Comparison of ENCODE assay signal across 12 cellular contexts in genomic region chrX:124736553-124737240, GRCh38.
DNase-seq lines count a peak whose midpoint lies in the region; ATAC-seq and TF ChIP-seq lines count a peak whose summit lies in the region.
"Had no signal": no experiment of that assay in that cellular context is flagged by ENCODE, and none has a peak within 500 bp of the region (broad histone marks: within the 10 kb centered on the region; RNA-seq: fewer than 3 reads in every experiment).

No MANE protein-coding gene starts in this region.

- H3K4me1 Mint-ChIP-seq in GM23338, result peaks cover 48% of the 10 kb centered on the region
- H3K4me1 Mint-ChIP-seq in WTC11, result peaks cover 66% of the 10 kb centered on the region
- H3K4me1 Mint-ChIP-seq in activated naive CD8-positive, alpha-beta T cell (ENCODE audit: low read depth), result peaks cover 34% of the 10 kb centered on the region

- H2AFZ ChIP-seq in GM23338, result no peak overlapping the region

- no peaks in the 10 kb centered on the region for H4K20me1 ChIP-seq in GM23338 (replicated peaks; ENCODE audit: insufficient read depth)
- H4K20me1 ChIP-seq: BLaER1 had no signal

- peak overlapping the region; percentile 73 for H3K4me2 ChIP-seq in GM23338
- H3K4me2 ChIP-seq: BLaER1 had no signal

- peak; percentile 98 for ATAC-seq in GM23338
- ATAC-seq in WTC11, result peak; percentile 98
- ATAC-seq in GM21576 (IDR thresholded peaks at IDR 0.05; ENCODE audit: unreplicated experiment), result no peak
- no peak for ATAC-seq in HG03457 (IDR thresholded peaks at IDR 0.05; ENCODE audit: unreplicated experiment)
- no peak for ATAC-seq in GM19351 (IDR thresholded peaks at IDR 0.05; ENCODE audit: unreplicated experiment)
- ATAC-seq: left lung had no signal

- H3K9me2 ChIP-seq in GM23338 (ENCODE audit: insufficient read depth), result no peaks in the 10 kb centered on the region

- H3K9me3 Mint-ChIP-seq in GM23338 (no peaks in the 10 kb centered on the region), WTC11 (no peaks in the 10 kb centered on the region)
- no peaks in the 10 kb centered on the region for H3K9me3 Mint-ChIP-seq in activated naive CD8-positive, alpha-beta T cell (ENCODE audit: low read depth)

- DNase-seq in GM23338 (ENCODE audit: low spot score) (peak; percentile 89), WTC11 (ENCODE audit: low spot score) (peak; percentile 86), SKM-1 (lab: John Stamatoyannopoulos, UW; ENCODE audit: unreplicated experiment) (no peak)
- peak; percentile 2 to 7 for DNase-seq in stimulated activated CD4-positive, alpha-beta T cell treated with anti-CD3 and anti-CD28 coated beads, Interleukin-15, amount 100 ng/mL, for 1 hour (ENCODE audit: low read depth in 1 of 2, low spot score in 1 of 2)
- DNase-seq: NCI-H1105 treated with DMSO at 0.1 percent for 48 hours had no signal

- H3K4me3 Mint-ChIP-seq in GM23338 (peak overlapping the region; percentile 52), WTC11 (peak overlapping the region; percentile 45)
- peak overlapping the region; percentile 70 for H3K4me3 Mint-ChIP-seq in activated naive CD8-positive, alpha-beta T cell

- TF ChIP-seq CTCF in GM23338 (conservative IDR thresholded peaks at IDR 0.05; ENCODE audit: low read depth in 2 of 2) (no peak), WTC11 (IDR thresholded peaks at IDR 0.05) (no peak)

- H3K4me3 ChIP-seq in GM23338, result peak overlapping the region; percentile 38; the same call in 1 of the 2 replicates
- H3K4me3 ChIP-seq: BLaER1, dorsolateral prefrontal cortex, left lung had no signal

- peaks cover 25% of the 10 kb centered on the region for H3K4me1 ChIP-seq in GM23338 (ENCODE audit: insufficient read depth)
- H3K4me1 ChIP-seq: BLaER1, left lung had no signal

- POLR2A ChIA-PET in WTC11 (lab: Charles Lee), result no interaction called here

- H3K36me3 ChIP-seq in GM23338 (ENCODE audit: insufficient read depth), result no peaks in the 10 kb centered on the region
- H3K36me3 ChIP-seq: BLaER1, left lung had no signal

- H3F3A ChIP-seq in GM23338 (replicated peaks; ENCODE audit: low read depth), result no peaks in the 10 kb centered on the region

- H3K27me3 ChIP-seq in GM23338 (ENCODE audit: insufficient read depth), result no peaks in the 10 kb centered on the region
- H3K27me3 ChIP-seq: left lung had no signal

- H3K27ac ChIP-seq in GM23338 (ENCODE audit: low read depth), result peak overlapping the region; percentile 94; the same call in 1 of the 2 replicates
- H3K27ac ChIP-seq: BLaER1, left lung had no signal

- H3K27me3 Mint-ChIP-seq in GM23338 (ENCODE audit: insufficient read depth, low read depth, poor library complexity), result peaks cover 3% of the 10 kb centered on the region
- no peaks in the 10 kb centered on the region for H3K27me3 Mint-ChIP-seq in WTC11 (ENCODE audit: low read depth)
- no peaks in the 10 kb centered on the region for H3K27me3 Mint-ChIP-seq in activated naive CD8-positive, alpha-beta T cell

- no peaks in the 10 kb centered on the region for H3K36me3 Mint-ChIP-seq in GM23338 (ENCODE audit: low read depth)
- H3K36me3 Mint-ChIP-seq in WTC11, result no peaks in the 10 kb centered on the region
- H3K36me3 Mint-ChIP-seq in activated naive CD8-positive, alpha-beta T cell, result peaks cover 3% of the 10 kb centered on the region

- CTCF ChIA-PET in WTC11 (lab: Charles Lee), result no interaction called here

- no peaks in the 10 kb centered on the region for H3K79me2 ChIP-seq in GM23338 (replicated peaks; ENCODE audit: insufficient read depth)

- peak overlapping the region; percentile 83 for H3K27ac Mint-ChIP-seq in GM23338
- H3K27ac Mint-ChIP-seq in WTC11, result peak overlapping the region; percentile 96
- peak overlapping the region; percentile 41 for H3K27ac Mint-ChIP-seq in activated naive CD8-positive, alpha-beta T cell

TF ChIP-seq in GM23338, 12 proteins besides CTCF, POLR2A, EP300 and RAD21 (continues in another document):
- TF ChIP-seq STAT1 (IDR thresholded peaks at IDR 0.05; ENCODE audit: unreplicated experiment) (no peak), NANOG (IDR thresholded peaks at IDR 0.05; ENCODE audit: borderline replicate concordance) (no peak), JUNB (IDR thresholded peaks at IDR 0.05; ENCODE audit: unreplicated experiment) (no peak), ZNF331 (CRISPR knock-in tag; IDR thresholded peaks at IDR 0.05; ENCODE audit: low read depth) (no peak), EZH2 (IDR thresholded peaks at IDR 0.05; ENCODE audit: low read depth, unreplicated experiment) (no peak), EZH2phosphoT487 (IDR thresholded peaks at IDR 0.05; ENCODE audit: unreplicated experiment) (no peak)
- TF ChIP-seq, protein P1, sequence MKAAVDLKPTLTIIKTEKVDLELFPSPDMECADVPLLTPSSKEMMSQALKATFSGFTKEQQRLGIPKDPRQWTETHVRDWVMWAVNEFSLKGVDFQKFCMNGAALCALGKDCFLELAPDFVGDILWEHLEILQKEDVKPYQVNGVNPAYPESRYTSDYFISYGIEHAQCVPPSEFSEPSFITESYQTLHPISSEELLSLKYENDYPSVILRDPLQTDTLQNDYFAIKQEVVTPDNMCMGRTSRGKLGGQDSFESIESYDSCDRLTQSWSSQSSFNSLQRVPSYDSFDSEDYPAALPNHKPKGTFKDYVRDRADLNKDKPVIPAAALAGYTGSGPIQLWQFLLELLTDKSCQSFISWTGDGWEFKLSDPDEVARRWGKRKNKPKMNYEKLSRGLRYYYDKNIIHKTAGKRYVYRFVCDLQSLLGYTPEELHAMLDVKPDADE (IDR thresholded peaks at IDR 0.05), result no peak
- TF ChIP-seq, protein P2, sequence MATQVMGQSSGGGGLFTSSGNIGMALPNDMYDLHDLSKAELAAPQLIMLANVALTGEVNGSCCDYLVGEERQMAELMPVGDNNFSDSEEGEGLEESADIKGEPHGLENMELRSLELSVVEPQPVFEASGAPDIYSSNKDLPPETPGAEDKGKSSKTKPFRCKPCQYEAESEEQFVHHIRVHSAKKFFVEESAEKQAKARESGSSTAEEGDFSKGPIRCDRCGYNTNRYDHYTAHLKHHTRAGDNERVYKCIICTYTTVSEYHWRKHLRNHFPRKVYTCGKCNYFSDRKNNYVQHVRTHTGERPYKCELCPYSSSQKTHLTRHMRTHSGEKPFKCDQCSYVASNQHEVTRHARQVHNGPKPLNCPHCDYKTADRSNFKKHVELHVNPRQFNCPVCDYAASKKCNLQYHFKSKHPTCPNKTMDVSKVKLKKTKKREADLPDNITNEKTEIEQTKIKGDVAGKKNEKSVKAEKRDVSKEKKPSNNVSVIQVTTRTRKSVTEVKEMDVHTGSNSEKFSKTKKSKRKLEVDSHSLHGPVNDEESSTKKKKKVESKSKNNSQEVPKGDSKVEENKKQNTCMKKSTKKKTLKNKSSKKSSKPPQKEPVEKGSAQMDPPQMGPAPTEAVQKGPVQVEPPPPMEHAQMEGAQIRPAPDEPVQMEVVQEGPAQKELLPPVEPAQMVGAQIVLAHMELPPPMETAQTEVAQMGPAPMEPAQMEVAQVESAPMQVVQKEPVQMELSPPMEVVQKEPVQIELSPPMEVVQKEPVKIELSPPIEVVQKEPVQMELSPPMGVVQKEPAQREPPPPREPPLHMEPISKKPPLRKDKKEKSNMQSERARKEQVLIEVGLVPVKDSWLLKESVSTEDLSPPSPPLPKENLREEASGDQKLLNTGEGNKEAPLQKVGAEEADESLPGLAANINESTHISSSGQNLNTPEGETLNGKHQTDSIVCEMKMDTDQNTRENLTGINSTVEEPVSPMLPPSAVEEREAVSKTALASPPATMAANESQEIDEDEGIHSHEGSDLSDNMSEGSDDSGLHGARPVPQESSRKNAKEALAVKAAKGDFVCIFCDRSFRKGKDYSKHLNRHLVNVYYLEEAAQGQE (IDR thresholded peaks at IDR 0.05; ENCODE audit: unreplicated experiment), result no peak

TF ChIP-seq in WTC11, 78 proteins besides CTCF, POLR2A, EP300 and RAD21:
- TF ChIP-seq FOXK1 (CRISPR knock-in tag; IDR thresholded peaks at IDR 0.05) (0 out of 2 replicates have a peak, but pooled peaks have one; percentile 57), ZNF232 (CRISPR knock-in tag; IDR thresholded peaks at IDR 0.05) (no peak), SP1 (CRISPR knock-in tag; conservative IDR thresholded peaks at IDR 0.05) (peak; percentile 34; the same call in 1 of the 2 replicates), MLX (CRISPR knock-in tag; IDR thresholded peaks at IDR 0.05) (no peak), JUN (CRISPR knock-in tag; IDR thresholded peaks at IDR 0.05) (no peak)
- TF ChIP-seq, protein P3, sequence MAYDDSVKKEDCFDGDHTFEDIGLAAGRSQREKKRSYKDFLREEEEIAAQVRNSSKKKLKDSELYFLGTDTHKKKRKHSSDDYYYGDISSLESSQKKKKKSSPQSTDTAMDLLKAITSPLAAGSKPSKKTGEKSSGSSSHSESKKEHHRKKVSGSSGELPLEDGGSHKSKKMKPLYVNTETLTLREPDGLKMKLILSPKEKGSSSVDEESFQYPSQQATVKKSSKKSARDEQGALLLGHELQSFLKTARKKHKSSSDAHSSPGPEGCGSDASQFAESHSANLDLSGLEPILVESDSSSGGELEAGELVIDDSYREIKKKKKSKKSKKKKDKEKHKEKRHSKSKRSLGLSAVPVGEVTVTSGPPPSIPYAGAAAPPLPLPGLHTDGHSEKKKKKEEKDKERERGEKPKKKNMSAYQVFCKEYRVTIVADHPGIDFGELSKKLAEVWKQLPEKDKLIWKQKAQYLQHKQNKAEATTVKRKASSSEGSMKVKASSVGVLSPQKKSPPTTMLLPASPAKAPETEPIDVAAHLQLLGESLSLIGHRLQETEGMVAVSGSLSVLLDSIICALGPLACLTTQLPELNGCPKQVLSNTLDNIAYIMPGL (CRISPR knock-in tag; IDR thresholded peaks at IDR 0.05), result no peak

Comparison
In these comparisons a context has a peak if more than half of its experiments do, and no peak if none do; other contexts are left out.
1. ATAC-seq: peak in GM23338 (single experiment) and WTC11 (single experiment); none in GM21576 (single experiment), HG03457 (single experiment) and GM19351 (single experiment).
2. H3K27ac Mint-ChIP-seq: peak in every context shown above with its lines; median percentile 96 in WTC11; 83 in GM23338; 41 in activated naive CD8-positive, alpha-beta T cell.
3. Peak in every context shown above with its lines, with median percentiles within 50 percentile points of each other: H3K4me3 Mint-ChIP-seq.